ENCODE assay signal across 20 cellular contexts in the genomic region with DNA sequence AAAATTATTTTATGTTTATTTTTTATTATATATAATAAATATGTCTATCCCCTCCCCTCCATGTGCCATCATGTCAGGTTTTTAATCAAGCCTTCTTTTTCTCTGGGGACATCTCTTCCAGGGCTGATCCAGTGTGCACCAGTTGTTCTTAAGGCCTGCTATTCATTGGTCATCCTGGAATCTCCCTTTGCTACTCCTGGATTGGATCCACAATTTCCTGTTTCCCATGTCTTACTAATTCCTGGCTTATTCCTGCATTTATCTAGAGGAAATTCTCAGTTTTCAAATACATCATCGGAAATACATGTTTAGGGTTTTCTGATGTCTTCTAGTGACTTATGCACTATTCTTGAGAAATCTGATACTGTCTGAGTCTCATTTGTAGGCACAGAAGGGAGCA. TPM values are rescaled to one million over a fixed set of nuclear protein-coding genes. Genes with fewer than 3 reads are reported as not detected.
DNase-seq lines count a peak whose midpoint lies in the region; ATAC-seq and TF ChIP-seq lines count a peak whose summit lies in the region.
"Had no signal": no experiment of that assay in that cellular context is flagged by ENCODE, and none has a peak within 500 bp of the region (broad histone marks: within the 10 kb centered on the region; RNA-seq: fewer than 3 reads in every experiment).

No MANE protein-coding gene starts in this region.

- H3K4me1 Mint-ChIP-seq in GM23338: peaks cover 8% of the 10 kb centered on the region

- H3K27ac ChIP-seq in RWPE1 (no peak overlapping the region), GM23338 (ENCODE audit: low read depth) (no peak overlapping the region)
- H3K27ac ChIP-seq: gastroesophageal sphincter, thyroid gland had no signal

- H3K9me3 Mint-ChIP-seq in GM23338: no peaks in the 10 kb centered on the region; the same call in 2 of the 3 replicates
- H3K9me3 Mint-ChIP-seq: CD4-positive, alpha-beta memory T cell had no signal

- no peak for ATAC-seq in GM23338
- ATAC-seq: gastroesophageal sphincter, sciatic nerve had no signal

- no peak for TF ChIP-seq CTCF in RWPE1 (conservative IDR thresholded peaks at IDR 0.05; ENCODE audit: low read depth)
- TF ChIP-seq CTCF in fibroblast of mammary gland (conservative IDR thresholded peaks at IDR 0.05; ENCODE audit: control insufficient read depth, insufficient read depth, low read depth, low read length): no peak
- no peak for TF ChIP-seq CTCF in GM23338 (conservative IDR thresholded peaks at IDR 0.05; ENCODE audit: low read depth in 2 of 2)

- no peaks in the 10 kb centered on the region for H3F3A ChIP-seq in GM23338 (replicated peaks; ENCODE audit: low read depth)

- CTCF ChIA-PET in RWPE1 (lab: Yijun Ruan, JAX): interaction anchor here (0.6 kb wide), 1 partner anchor 105 kb away, joined by 5 read pairs; no protein-coding TSS in a partner anchor

- H3K27me3 ChIP-seq in GM23338 (ENCODE audit: insufficient read depth): no peaks in the 10 kb centered on the region
- H3K27me3 ChIP-seq: gastroesophageal sphincter, thyroid gland had no signal

- DNase-seq in GM03348 (ENCODE audit: low spot score) (peak; percentile 70), RWPE1 (ENCODE audit: low spot score) (peak; percentile 31), fibroblast of mammary gland (ENCODE audit: low read depth) (peak; percentile 92), renal cortical epithelial cell (ENCODE audit: low read depth) (peak; percentile 35), CD1c-positive myeloid dendritic cell (ENCODE audit: extremely low spot score) (no peak), DMS153 treated with DMSO at 0.1 percent for 48 hours (lab: John Stamatoyannopoulos, UW; ENCODE audit: unreplicated experiment) (no peak), NCI-H446 (lab: John Stamatoyannopoulos, UW) (no peak), GM23338 (ENCODE audit: low spot score) (no peak)
- DNase-seq: activated CD4-positive, CD25-positive, alpha-beta regulatory T cell; activated gamma-delta T cell; anterior cingulate cortex; CD4-positive, alpha-beta memory T cell; effector CD8-positive, alpha-beta T cell; mesendoderm; NCI-H2171; stimulated activated CD4-positive, alpha-beta T cell treated with anti-CD3 and anti-CD28 coated beads, Interleukin-4, amount 100 ng/mL, for 24 hours; thyroid gland had no signal

- H3K36me3 Mint-ChIP-seq in GM23338 (ENCODE audit: low read depth): no peaks in the 10 kb centered on the region

- H3K9me2 ChIP-seq in GM23338 (ENCODE audit: insufficient read depth): peaks cover 7% of the 10 kb centered on the region; the same call in 1 of the 2 replicates

- POLR2A ChIA-PET in RWPE1 (lab: Yijun Ruan, JAX; ENCODE audit: low non-redundant PET): interaction anchor here (0.6 kb wide), 1 partner anchor 1287 kb away, joined by 3 read pairs; no protein-coding TSS in a partner anchor

- no peaks in the 10 kb centered on the region for H3K36me3 ChIP-seq in GM23338 (ENCODE audit: insufficient read depth)
- H3K36me3 ChIP-seq: thyroid gland had no signal

- H3K27me3 Mint-ChIP-seq in GM23338 (ENCODE audit: insufficient read depth, low read depth, poor library complexity): peaks cover 5% of the 10 kb centered on the region
- H3K27me3 Mint-ChIP-seq: CD4-positive, alpha-beta memory T cell had no signal

- no peaks in the 10 kb centered on the region for H3K79me2 ChIP-seq in GM23338 (replicated peaks; ENCODE audit: insufficient read depth)

- H3K4me1 ChIP-seq in GM23338 (ENCODE audit: insufficient read depth): no peaks in the 10 kb centered on the region
- H3K4me1 ChIP-seq: gastroesophageal sphincter, thyroid gland had no signal

- no peak overlapping the region for H3K4me3 Mint-ChIP-seq in GM23338
- H3K4me3 Mint-ChIP-seq: CD4-positive, alpha-beta memory T cell; T-helper 1 cell treated with Interleukin-12 subunit alpha and Interleukin-12 subunit beta and Interleukin-4 antibody, amounts not matched to agents 30 μg/mL and 1 μg/mL, for 36 hours had no signal

- H3K4me3 ChIP-seq in fibroblast of mammary gland (ENCODE audit: control insufficient read depth, low read depth, low read length) (no peak overlapping the region), GM23338 (no peak overlapping the region)
- H3K4me3 ChIP-seq: gastroesophageal sphincter, thyroid gland had no signal

- H3K4me2 ChIP-seq in GM23338: no peak overlapping the region

- H2AFZ ChIP-seq in GM23338: no peak overlapping the region

- H4K20me1 ChIP-seq in GM23338 (replicated peaks; ENCODE audit: insufficient read depth): no peaks in the 10 kb centered on the region

- H3K27ac Mint-ChIP-seq in GM23338: no peak overlapping the region
- H3K27ac Mint-ChIP-seq: CD4-positive, alpha-beta memory T cell; T-helper 1 cell treated with Interleukin-12 subunit alpha and Interleukin-12 subunit beta and Interleukin-4 antibody, amounts not matched to agents 30 μg/mL and 1 μg/mL, for 36 hours had no signal

TF ChIP-seq in GM23338, 12 proteins besides CTCF, POLR2A, EP300 and RAD21 (continues in another document):
- TF ChIP-seq CREB1 (CRISPR knock-in tag; IDR thresholded peaks at IDR 0.05; ENCODE audit: low read depth) (no peak), POLR2AphosphoS5 (IDR thresholded peaks at IDR 0.05; ENCODE audit: low read depth) (no peak), STAT1 (IDR thresholded peaks at IDR 0.05; ENCODE audit: unreplicated experiment) (no peak), ZNF331 (CRISPR knock-in tag; IDR thresholded peaks at IDR 0.05; ENCODE audit: low read depth) (no peak), JUNB (IDR thresholded peaks at IDR 0.05; ENCODE audit: unreplicated experiment) (no peak)
- TF ChIP-seq, protein P1, sequence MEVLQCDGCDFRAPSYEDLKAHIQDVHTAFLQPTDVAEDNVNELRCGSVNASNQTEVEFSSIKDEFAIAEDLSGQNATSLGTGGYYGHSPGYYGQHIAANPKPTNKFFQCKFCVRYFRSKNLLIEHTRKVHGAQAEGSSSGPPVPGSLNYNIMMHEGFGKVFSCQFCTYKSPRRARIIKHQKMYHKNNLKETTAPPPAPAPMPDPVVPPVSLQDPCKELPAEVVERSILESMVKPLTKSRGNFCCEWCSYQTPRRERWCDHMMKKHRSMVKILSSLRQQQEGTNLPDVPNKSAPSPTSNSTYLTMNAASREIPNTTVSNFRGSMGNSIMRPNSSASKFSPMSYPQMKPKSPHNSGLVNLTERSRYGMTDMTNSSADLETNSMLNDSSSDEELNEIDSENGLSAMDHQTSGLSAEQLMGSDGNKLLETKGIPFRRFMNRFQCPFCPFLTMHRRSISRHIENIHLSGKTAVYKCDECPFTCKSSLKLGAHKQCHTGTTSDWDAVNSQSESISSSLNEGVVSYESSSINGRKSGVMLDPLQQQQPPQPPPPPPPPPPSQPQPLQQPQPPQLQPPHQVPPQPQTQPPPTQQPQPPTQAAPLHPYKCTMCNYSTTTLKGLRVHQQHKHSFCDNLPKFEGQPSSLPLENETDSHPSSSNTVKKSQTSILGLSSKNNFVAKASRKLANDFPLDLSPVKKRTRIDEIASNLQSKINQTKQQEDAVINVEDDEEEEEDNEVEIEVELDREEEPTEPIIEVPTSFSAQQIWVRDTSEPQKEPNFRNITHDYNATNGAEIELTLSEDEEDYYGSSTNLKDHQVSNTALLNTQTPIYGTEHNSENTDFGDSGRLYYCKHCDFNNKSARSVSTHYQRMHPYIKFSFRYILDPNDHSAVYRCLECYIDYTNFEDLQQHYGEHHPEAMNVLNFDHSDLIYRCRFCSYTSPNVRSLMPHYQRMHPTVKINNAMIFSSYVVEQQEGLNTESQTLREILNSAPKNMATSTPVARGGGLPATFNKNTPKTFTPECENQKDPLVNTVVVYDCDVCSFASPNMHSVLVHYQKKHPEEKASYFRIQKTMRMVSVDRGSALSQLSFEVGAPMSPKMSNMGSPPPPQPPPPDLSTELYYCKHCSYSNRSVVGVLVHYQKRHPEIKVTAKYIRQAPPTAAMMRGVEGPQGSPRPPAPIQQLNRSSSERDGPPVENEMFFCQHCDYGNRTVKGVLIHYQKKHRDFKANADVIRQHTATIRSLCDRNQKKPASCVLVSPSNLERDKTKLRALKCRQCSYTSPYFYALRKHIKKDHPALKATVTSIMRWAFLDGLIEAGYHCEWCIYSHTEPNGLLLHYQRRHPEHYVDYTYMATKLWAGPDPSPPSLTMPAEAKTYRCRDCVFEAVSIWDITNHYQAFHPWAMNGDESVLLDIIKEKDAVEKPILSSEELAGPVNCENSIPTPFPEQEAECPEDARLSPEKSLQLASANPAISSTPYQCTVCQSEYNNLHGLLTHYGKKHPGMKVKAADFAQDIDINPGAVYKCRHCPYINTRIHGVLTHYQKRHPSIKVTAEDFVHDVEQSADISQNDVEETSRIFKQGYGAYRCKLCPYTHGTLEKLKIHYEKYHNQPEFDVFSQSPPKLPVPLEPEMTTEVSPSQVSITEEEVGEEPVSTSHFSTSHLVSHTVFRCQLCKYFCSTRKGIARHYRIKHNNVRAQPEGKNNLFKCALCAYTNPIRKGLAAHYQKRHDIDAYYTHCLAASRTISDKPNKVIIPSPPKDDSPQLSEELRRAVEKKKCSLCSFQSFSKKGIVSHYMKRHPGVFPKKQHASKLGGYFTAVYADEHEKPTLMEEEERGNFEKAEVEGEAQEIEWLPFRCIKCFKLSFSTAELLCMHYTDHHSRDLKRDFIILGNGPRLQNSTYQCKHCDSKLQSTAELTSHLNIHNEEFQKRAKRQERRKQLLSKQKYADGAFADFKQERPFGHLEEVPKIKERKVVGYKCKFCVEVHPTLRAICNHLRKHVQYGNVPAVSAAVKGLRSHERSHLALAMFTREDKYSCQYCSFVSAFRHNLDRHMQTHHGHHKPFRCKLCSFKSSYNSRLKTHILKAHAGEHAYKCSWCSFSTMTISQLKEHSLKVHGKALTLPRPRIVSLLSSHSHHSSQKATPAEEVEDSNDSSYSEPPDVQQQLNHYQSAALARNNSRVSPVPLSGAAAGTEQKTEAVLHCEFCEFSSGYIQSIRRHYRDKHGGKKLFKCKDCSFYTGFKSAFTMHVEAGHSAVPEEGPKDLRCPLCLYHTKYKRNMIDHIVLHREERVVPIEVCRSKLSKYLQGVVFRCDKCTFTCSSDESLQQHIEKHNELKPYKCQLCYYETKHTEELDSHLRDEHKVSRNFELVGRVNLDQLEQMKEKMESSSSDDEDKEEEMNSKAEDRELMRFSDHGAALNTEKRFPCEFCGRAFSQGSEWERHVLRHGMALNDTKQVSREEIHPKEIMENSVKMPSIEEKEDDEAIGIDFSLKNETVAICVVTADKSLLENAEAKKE (CRISPR knock-in tag; IDR thresholded peaks at IDR 0.05): no peak
- TF ChIP-seq, protein P2, sequence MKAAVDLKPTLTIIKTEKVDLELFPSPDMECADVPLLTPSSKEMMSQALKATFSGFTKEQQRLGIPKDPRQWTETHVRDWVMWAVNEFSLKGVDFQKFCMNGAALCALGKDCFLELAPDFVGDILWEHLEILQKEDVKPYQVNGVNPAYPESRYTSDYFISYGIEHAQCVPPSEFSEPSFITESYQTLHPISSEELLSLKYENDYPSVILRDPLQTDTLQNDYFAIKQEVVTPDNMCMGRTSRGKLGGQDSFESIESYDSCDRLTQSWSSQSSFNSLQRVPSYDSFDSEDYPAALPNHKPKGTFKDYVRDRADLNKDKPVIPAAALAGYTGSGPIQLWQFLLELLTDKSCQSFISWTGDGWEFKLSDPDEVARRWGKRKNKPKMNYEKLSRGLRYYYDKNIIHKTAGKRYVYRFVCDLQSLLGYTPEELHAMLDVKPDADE (IDR thresholded peaks at IDR 0.05): no peak

RNA-seq across cellular contexts. Expression of a gene that starts 56.8 kb away (rescaled TPM):
- 0.17 and 1.7 TPM in 2 replicates for total RNA-seq in renal cortical epithelial cell
- 5.2 and 7.1 TPM in 2 replicates for total RNA-seq in GM23338 (2014; rRNA removed; shearing (Covaris generic))
- 2.9 and 3.1 TPM in 2 replicates for polyA plus RNA-seq in GM23338 (2016; fragmentation: Nextera tagmentation; extraction: Ambion mirVana)
- total RNA-seq: CD4-positive, alpha-beta memory T cell had no signal
- polyA plus RNA-seq: CD4-positive, alpha-beta memory T cell had no signal

Comparison
In these comparisons a context has a peak if more than half of its experiments do, and no peak if none do; other contexts are left out.
1. DNase-seq: peak in GM03348 (single experiment), RWPE1 (single experiment), fibroblast of mammary gland (single experiment) and renal cortical epithelial cell (single experiment); none in CD1c-positive myeloid dendritic cell (single experiment), DMS153 treated with DMSO at 0.1 percent for 48 hours (single experiment), NCI-H446 (0 of 2) and GM23338 (single experiment).